Comparison of ENCODE assay signal across 9 cellular contexts in the genomic region with DNA sequence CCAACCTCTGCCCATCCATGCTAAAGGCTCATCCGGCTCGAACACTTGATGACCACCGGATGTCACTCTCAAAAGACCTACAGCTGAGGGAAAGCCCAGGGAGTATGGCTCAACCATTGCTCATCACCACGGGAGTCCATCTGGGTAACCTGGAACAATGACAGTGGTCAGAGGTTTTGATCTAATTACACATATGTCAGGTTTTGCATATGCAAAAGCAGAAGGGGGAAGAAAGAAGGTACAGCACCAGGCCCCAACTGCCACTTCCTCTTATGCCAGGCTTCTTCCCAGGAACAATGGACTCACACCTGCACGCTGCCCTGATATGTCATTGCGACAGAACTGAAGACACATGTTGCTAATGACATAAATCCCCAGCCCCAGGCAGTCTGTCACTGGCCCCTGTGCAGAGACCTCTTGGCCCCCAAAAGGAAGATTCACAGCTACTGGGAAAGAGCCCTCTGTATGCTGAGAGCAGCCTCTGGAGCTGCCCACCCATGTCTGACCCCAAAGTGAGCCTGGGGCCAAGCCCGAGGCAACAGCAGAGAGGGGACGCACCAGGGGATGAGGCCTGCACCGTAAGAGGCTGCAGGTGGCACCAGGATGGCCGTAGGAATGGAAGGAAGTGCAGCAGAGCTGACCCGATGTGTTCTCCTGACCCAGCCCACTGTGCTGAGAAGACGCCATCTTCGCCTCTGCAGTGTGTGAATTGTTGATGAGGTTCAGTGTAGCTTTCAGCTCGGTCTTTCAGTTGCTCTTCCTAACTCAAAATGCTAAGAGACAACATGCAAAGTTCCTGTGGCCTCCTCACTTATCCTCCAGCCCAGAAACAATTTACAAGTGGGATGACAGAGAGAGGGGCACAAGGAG. TPM values are rescaled to one million over a fixed set of nuclear protein-coding genes. Genes with fewer than 3 reads are reported as not detected.
A peak's percentile ranks its signal among the peaks of the same experiment; 100 is the strongest.
DNase-seq lines count a peak whose midpoint lies in the region; ATAC-seq, FAIRE-seq and TF ChIP-seq lines count a peak whose summit lies in the region.
"Had no signal": no experiment of that assay in that cellular context is flagged by ENCODE, and none has a peak within 500 bp of the region (broad histone marks: within the 10 kb centered on the region; RNA-seq: fewer than 3 reads in every experiment).

No MANE protein-coding gene starts in this region.

- ATAC-seq in HG02623 (IDR thresholded peaks at IDR 0.05; ENCODE audit: unreplicated experiment) (peak; percentile 28), body of pancreas (no peak)

- DNase-seq in GM12892 (ENCODE audit: insufficient read length) (no peak), RPMI7951 (ENCODE audit: low read depth) (peak; percentile 77), lung microvascular endothelial cell (ENCODE audit: low read depth in 2 of 2) (peak; percentile 29 to 39), mesenteric fat pad (ENCODE audit: low spot score) (no peak), NCI-H187 treated with DMSO at 0.1 percent for 48 hours (lab: John Stamatoyannopoulos, UW) (no peak), body of pancreas (no peak)
- no peak for DNase-seq in stimulated activated CD4-positive, alpha-beta T cell treated with anti-CD3 and anti-CD28 coated beads, Interleukin-1b, Interleukin-23, amount 100 ng/mL, for 48 hours

- no peaks in the 10 kb centered on the region for H3K9me3 ChIP-seq in body of pancreas

- intact Hi-C loops in body of pancreas (cut with DNase I): no loop called here

- H3K27me3 ChIP-seq in body of pancreas: no peaks in the 10 kb centered on the region

- WGBS in body of pancreas, 2 donors: 78 to 92% methylated on average over 12 to 14 of the region's 14 CpGs

- no peaks in the 10 kb centered on the region for H3K36me3 ChIP-seq in body of pancreas (replicated peaks in 1 of 2; ENCODE audit: insufficient read depth in 1 of 2, low read depth in 2 of 2)

- no peak for TF ChIP-seq CTCF in body of pancreas (IDR thresholded peaks at IDR 0.05)

- no peak overlapping the region for H3K27ac ChIP-seq in body of pancreas

- peak; percentile 73 for FAIRE-seq in GM12892 (lab: Jason Lieb, UNC)

- H3K4me1 ChIP-seq in body of pancreas: peaks cover 34% of the 10 kb centered on the region

- H3K4me3 ChIP-seq in body of pancreas: no peak overlapping the region

- TF ChIP-seq POLR2A in GM12892 (IDR thresholded peaks at IDR 0.05; ENCODE audit: low read depth, low read length) (peak; percentile 71), body of pancreas (IDR thresholded peaks at IDR 0.05) (no peak)

RNA-seq across cellular contexts. Expression of a gene that starts 26.3 kb away (rescaled TPM):
- 24.6 TPM for polyA plus RNA-seq in GM12892 (2012; ENCODE audit: missing spikeins)
- 3.8 and 5.2 TPM in 2 replicates for total RNA-seq in RPMI7951 (2014; rRNA removed; shearing (Covaris generic))
- total RNA-seq in lung microvascular endothelial cell (5.9 and 6.7 TPM in 2 replicates), mesenteric fat pad (35.6 TPM), body of pancreas (10 to 100 TPM in 1 of 2 donors, 1 to 10 TPM in 1; 9.1 to 20.8 TPM)

RNA-seq across cellular contexts. Expression of a gene that starts 50.5 kb away (rescaled TPM):
- not detected for polyA plus RNA-seq in GM12892 (2012; ENCODE audit: missing spikeins)
- total RNA-seq in RPMI7951 (2014; rRNA removed; shearing (Covaris generic)): not detected in 2 replicates
- total RNA-seq in lung microvascular endothelial cell: not detected in 2 replicates
- not detected for total RNA-seq in mesenteric fat pad
- total RNA-seq in body of pancreas: not detected
- total RNA-seq: kidney epithelial cell had no signal

RNA-seq across cellular contexts. Expression of a gene that starts 50.7 kb away (rescaled TPM):
- 2.4 TPM for polyA plus RNA-seq in GM12892 (2012; ENCODE audit: missing spikeins)
- total RNA-seq in RPMI7951 (2014; rRNA removed; shearing (Covaris generic)): 4.5 and 10.0 TPM in 2 replicates
- total RNA-seq in lung microvascular endothelial cell (1.1 and 1.4 TPM in 2 replicates), mesenteric fat pad (3.2 TPM), body of pancreas (10 to 100 TPM in 1 of 2 donors, 1 to 10 TPM in 1; 4.9 to 14.8 TPM)

Comparison
In these comparisons a context has a peak if more than half of its experiments do, and no peak if none do; other contexts are left out.
1. DNase-seq: peak in RPMI7951 (single experiment) and lung microvascular endothelial cell (2 of 2); none in GM12892 (single experiment), stimulated activated CD4-positive, alpha-beta T cell treated with anti-CD3 and anti-CD28 coated beads, Interleukin-1b, Interleukin-23, amount 100 ng/mL, for 48 hours (single experiment), mesenteric fat pad (single experiment), NCI-H187 treated with DMSO at 0.1 percent for 48 hours (single experiment) and body of pancreas (0 of 4).